In the genomic region with DNA sequence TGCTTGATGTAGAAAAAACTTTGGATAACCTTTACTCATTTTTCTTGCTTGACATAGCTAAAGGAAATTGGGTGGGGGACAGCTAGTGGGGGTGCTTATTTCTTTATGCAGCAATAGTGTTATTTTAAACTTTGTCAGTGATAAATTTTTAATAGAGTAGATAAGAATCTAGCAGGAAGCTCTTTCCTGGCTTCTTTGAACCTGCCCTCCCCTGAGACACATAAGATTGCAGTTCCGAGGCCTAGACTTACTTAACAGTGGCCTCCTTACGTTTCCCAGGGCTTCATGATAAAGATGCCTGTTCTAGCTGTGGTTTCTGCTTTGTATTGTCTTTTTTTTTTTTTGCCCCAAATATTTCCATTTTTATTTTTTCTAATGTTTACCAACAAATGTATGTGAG, we compare ENCODE assay signal across 27 cellular contexts.
"Had no signal": no experiment of that assay in that cellular context is flagged by ENCODE, and none has a peak within 500 bp of the region (broad histone marks: within the 10 kb centered on the region; RNA-seq: fewer than 3 reads in every experiment).

No MANE protein-coding gene starts in this region.

- H3K36me3 ChIP-seq: cardiac muscle cell, colonic mucosa had no signal

- H3K27me3 ChIP-seq: ascending aorta, cardiac muscle cell, colonic mucosa, dorsolateral prefrontal cortex, gastroesophageal sphincter, left lung, right lobe of liver, testis, transverse colon had no signal

- H3K9me3 ChIP-seq: ascending aorta, colonic mucosa, gastroesophageal sphincter, left lung, lower lobe of right lung, right lobe of liver, testis, transverse colon had no signal

- ATAC-seq: activated CD4-positive, alpha-beta T cell treated with anti-CD3 and anti-CD28 coated beads for 36 hours; activated T-cell treated with anti-CD3 and anti-CD28 coated beads, Interleukin-2, amount 50 U/mL, for 72 hours; gastroesophageal sphincter; left lung; lower lobe of right lung; natural killer cell; right lobe of liver; stimulated activated naive CD8-positive, alpha-beta T cell treated with anti-CD3 and anti-CD28 coated beads, Interleukin-15, Interleukin-2, amounts not matched to agents 100 U/mL and 50 U/mL, for 24 hours had no signal

- H3K4me3 ChIP-seq: ascending aorta, cardiac muscle cell, colonic mucosa, dorsolateral prefrontal cortex, gastroesophageal sphincter, left lung, lower lobe of right lung, right lobe of liver, testis, transverse colon had no signal

- DNase-seq: activated B cell treated with CpG ODN at 0.5 μM for 24 hours; activated CD4-positive, alpha-beta T cell treated with anti-CD3 and anti-CD28 coated beads for 36 hours; activated effector memory CD4-positive, alpha-beta T cell treated with Interleukin-2 at 50 U/mL for 16 hours; activated naive CD4-positive, alpha-beta T cell treated with Interleukin-2 at 50 U/mL for 16 hours; activated T-cell treated with anti-CD3 and anti-CD28 coated beads for 4 hours; activated T-cell treated with anti-CD3 and anti-CD28 coated beads, Interleukin-2, amount 50 U/mL, for 72 hours; cerebellar nuclear complex; colonic mucosa; dorsolateral prefrontal cortex; effector memory CD4-positive, alpha-beta T cell; head of caudate nucleus; hypothalamus; left lung; lower lobe of right lung; mesenchymal stem cell; natural killer cell; posterior cingulate gyrus; right lobe of liver; stimulated activated CD4-positive, alpha-beta T cell treated with anti-CD3 and anti-CD28 coated beads, Interleukin-12 subunit alpha, Interleukin-12 subunit beta, amount 100 ng/mL, for 4 hours; stimulated activated CD4-positive, alpha-beta T cell treated with anti-CD3 and anti-CD28 coated beads, Interleukin-4, amount 100 ng/mL, for 1 hour; stimulated activated naive CD8-positive, alpha-beta T cell treated with anti-CD3 and anti-CD28 coated beads, Interleukin-15, Interleukin-2, amounts not matched to agents 100 U/mL and 50 U/mL, for 24 hours; T-helper 9 cell; testis; transverse colon had no signal
